25 cellular contexts compared by ENCODE assay signal in genomic region chr7:155267023-155267422, GRCh38. TPM values are rescaled to one million over a fixed set of nuclear protein-coding genes. Genes with fewer than 3 reads are reported as not detected.
DNase-seq lines count a peak whose midpoint lies in the region; ATAC-seq and TF ChIP-seq lines count a peak whose summit lies in the region.
"Had no signal": no experiment of that assay in that cellular context is flagged by ENCODE, and none has a peak within 500 bp of the region (broad histone marks: within the 10 kb centered on the region; RNA-seq: fewer than 3 reads in every experiment).

No MANE protein-coding gene starts in this region.

- no peaks in the 10 kb centered on the region for H3K9me3 ChIP-seq in osteoblast (ENCODE audit: low read depth, low read length)
- H3K9me3 ChIP-seq: BE2C, BLaER1 had no signal

- H2AFZ ChIP-seq in osteoblast (ENCODE audit: low read length) = no peak overlapping the region

- H3K79me2 ChIP-seq in osteoblast (ENCODE audit: insufficient read depth, low read length) = no peaks in the 10 kb centered on the region

- H3K4me1 Mint-ChIP-seq in chondrocyte (ENCODE audit: low read depth) = no peaks in the 10 kb centered on the region
- H3K4me1 Mint-ChIP-seq: CD14-positive monocyte had no signal

- H3K4me3 ChIP-seq in H7 (ENCODE audit: insufficient read depth, low read depth, low read length) = no peak overlapping the region
- no peak overlapping the region for H3K4me3 ChIP-seq in osteoblast (ENCODE audit: insufficient read depth, low read length)
- H3K4me3 ChIP-seq: BLaER1, GM12878 had no signal

- H3K36me3 ChIP-seq in H7 (replicated peaks; ENCODE audit: control insufficient read depth, insufficient read depth, low read length) (no peaks in the 10 kb centered on the region), osteoblast (ENCODE audit: insufficient read depth, low read length) (no peaks in the 10 kb centered on the region)
- H3K36me3 ChIP-seq: BE2C, BLaER1 had no signal

- DNase-seq in H7 (peak; percentile 75), chondrocyte (ENCODE audit: low spot score) (peak; percentile 33), osteoblast (ENCODE audit: insufficient read length, low spot score, missing footprints) (peak; percentile 34), left ventricle myocardium superior (no peak), NCI-H146 (lab: John Stamatoyannopoulos, UW) (no peak), Right ventricle myocardium inferior (ENCODE audit: missing footprints) (no peak)
- DNase-seq: 8988T; ACHN; BE2C; C1 segment of cervical spinal cord; CD4-positive, alpha-beta memory T cell; CD4-positive, CD25-positive, alpha-beta regulatory T cell; CD8-positive, alpha-beta memory T cell; COR-L47; DMS 273 treated with DMSO at 0.1 percent for 48 hours; DMS153; DMS53; DMS79; DND-41; EL; GDM1 had no signal

- H3K4me2 ChIP-seq in osteoblast (ENCODE audit: insufficient read depth, low read length) = no peak overlapping the region
- H3K4me2 ChIP-seq: BLaER1 had no signal

- H3K27ac Mint-ChIP-seq in chondrocyte (ENCODE audit: unreplicated experiment) = no peak overlapping the region
- H3K27ac Mint-ChIP-seq: CD14-positive monocyte; CD4-positive, CD25-positive, alpha-beta regulatory T cell; CD8-positive, alpha-beta memory T cell had no signal

- H3K4me1 ChIP-seq in osteoblast (ENCODE audit: insufficient read depth, low read length) = peaks cover 22% of the 10 kb centered on the region
- H3K4me1 ChIP-seq: BE2C had no signal

- H3K36me3 Mint-ChIP-seq in chondrocyte (ENCODE audit: low read depth) = no peaks in the 10 kb centered on the region
- H3K36me3 Mint-ChIP-seq: CD14-positive monocyte; CD4-positive, alpha-beta memory T cell; CD4-positive, CD25-positive, alpha-beta regulatory T cell; CD8-positive, alpha-beta memory T cell had no signal

- no peaks in the 10 kb centered on the region for H3K27me3 ChIP-seq in H7 (ENCODE audit: control insufficient read depth, insufficient read depth, low read length)
- no peaks in the 10 kb centered on the region for H3K27me3 ChIP-seq in osteoblast (ENCODE audit: insufficient read depth, low read length)
- H3K27me3 ChIP-seq: BE2C, BLaER1 had no signal

- intact Hi-C loops in left ventricle myocardium superior (cut with micrococcal nuclease) (no loop called here), Right ventricle myocardium inferior (cut with DNase I) (no loop called here)

- H3K27me3 Mint-ChIP-seq in chondrocyte (ENCODE audit: low read depth) = peaks cover 5% of the 10 kb centered on the region

- TF ChIP-seq CTCF in chondrocyte (IDR thresholded peaks at IDR 0.05) (no peak), osteoblast (IDR thresholded peaks at IDR 0.05; ENCODE audit: extremely low read depth, low read depth, low read length) (no peak)

- H3K27ac ChIP-seq in osteoblast (ENCODE audit: low read depth, low read length) = no peak overlapping the region
- H3K27ac ChIP-seq: BLaER1 had no signal

- ATAC-seq in GM18858 (IDR thresholded peaks at IDR 0.05; ENCODE audit: unreplicated experiment) (no peak), left ventricle myocardium superior (no peak), Right ventricle myocardium inferior (no peak)
- ATAC-seq: GM12878 had no signal

- H4K20me1 ChIP-seq in osteoblast (ENCODE audit: insufficient read depth, low read length) = no peaks in the 10 kb centered on the region
- H4K20me1 ChIP-seq: BLaER1 had no signal

- no peaks in the 10 kb centered on the region for H3K9me3 Mint-ChIP-seq in chondrocyte (ENCODE audit: low read depth)
- H3K9me3 Mint-ChIP-seq: CD4-positive, alpha-beta memory T cell; CD4-positive, CD25-positive, alpha-beta regulatory T cell; CD8-positive, alpha-beta memory T cell had no signal

- H3K4me3 Mint-ChIP-seq in chondrocyte (ENCODE audit: unreplicated experiment) = no peak overlapping the region
- H3K4me3 Mint-ChIP-seq: CD14-positive monocyte; CD4-positive, alpha-beta memory T cell; CD4-positive, CD25-positive, alpha-beta regulatory T cell; CD8-positive, alpha-beta memory T cell had no signal

RNA-seq across cellular contexts. Expression of gene INSIG1, which starts 30.7 kb away (rescaled TPM):
- 91.7 and 114 TPM in 2 replicates for total RNA-seq in H7 (2014; rRNA removed; shearing (Covaris generic))
- 21.3 to 33.7 TPM (median 31.8 TPM) in 3 replicates for total RNA-seq in chondrocyte
- total RNA-seq in osteoblast = 835 and 847 TPM in 2 replicates
- 8.7 TPM for total RNA-seq in left ventricle myocardium superior
- total RNA-seq in Right ventricle myocardium inferior = 9.4 TPM

Comparison
In these comparisons a context has a peak if more than half of its experiments do, and no peak if none do; other contexts are left out.
1. DNase-seq: peak in H7 (single experiment), chondrocyte (single experiment) and osteoblast (single experiment); none in left ventricle myocardium superior (single experiment), NCI-H146 (single experiment) and Right ventricle myocardium inferior (single experiment).